ENCODE assay signal across 8 cellular contexts in the genomic region with DNA sequence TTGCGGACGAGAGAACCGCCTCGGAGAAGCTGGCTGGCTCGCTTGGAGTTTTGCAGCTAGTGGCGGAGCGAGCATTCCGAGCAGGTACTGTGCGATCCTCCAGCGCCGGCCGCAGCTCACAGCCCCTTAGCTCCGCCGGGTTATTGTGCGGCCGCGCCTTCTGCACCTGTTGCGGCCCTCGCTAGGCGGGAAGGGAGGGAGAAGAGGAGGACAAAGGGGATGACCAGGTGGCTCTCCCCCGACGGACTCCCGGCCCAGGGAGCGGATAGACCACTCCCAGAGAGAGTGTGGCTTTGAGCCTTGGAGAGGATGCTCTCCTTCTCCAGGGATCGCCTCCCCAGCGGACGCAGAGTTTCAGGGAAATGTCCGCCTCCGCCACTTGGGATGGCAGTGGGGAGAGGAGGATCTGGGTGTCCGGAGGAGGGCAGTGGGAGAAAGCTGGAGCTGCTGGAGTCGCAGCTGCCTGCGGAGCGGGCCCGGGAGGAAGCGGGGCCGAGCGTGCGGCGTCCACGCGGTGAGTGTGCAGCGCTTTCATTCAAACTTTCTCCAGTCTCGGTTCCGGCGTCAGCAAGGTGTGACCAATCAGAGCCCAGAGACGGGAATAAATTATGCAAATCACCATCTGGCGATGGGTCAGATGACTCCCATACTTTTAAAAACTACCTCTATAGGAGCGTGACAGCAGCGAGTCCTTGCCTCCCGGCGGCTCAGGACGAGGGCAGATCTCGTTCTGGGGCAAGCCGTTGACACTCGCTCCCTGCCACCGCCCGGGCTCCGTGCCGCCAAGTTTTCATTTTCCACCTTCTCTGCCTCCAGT. TPM values are rescaled to one million over a fixed set of nuclear protein-coding genes. Genes with fewer than 3 reads are reported as not detected.
DNase-seq lines count a peak whose midpoint lies in the region; ATAC-seq and TF ChIP-seq lines count a peak whose summit lies in the region.

TSS of gene LIPG (plus strand) at position 681 of the 817 bp plus-strand sequence. CDS start 252 bp downstream, outside the sequence.

- no peak for TF ChIP-seq POLR2A in testis (IDR thresholded peaks at IDR 0.05)

- H3K27ac ChIP-seq in esophagus (ENCODE audit: low read depth in 2 of 2, low read length in 1 of 2) (no peak within 1 kb of the TSS), testis (no peak within 1 kb of the TSS)

- H3K27me3 ChIP-seq in esophagus (ENCODE audit: control insufficient read depth in 1 of 2, insufficient read depth in 2 of 2, low read length in 2 of 2) (peaks cover 0 to 4% of the 10 kb centered on the region in 2 donors), testis (no peaks in the 10 kb centered on the region)

- peak within 1 kb of the TSS; percentile 13 to 17 for H3K4me3 ChIP-seq in esophagus (ENCODE audit: low read depth in 1 of 2, low read length in 2 of 2)
- H3K4me3 ChIP-seq in testis = peak within 1 kb of the TSS; percentile 27 to 37

- intact Hi-C loops in activated CD4-positive, alpha-beta memory T cell treated with anti-CD3 and anti-CD28 coated beads for 36 hours (cut with micrococcal nuclease) = loop anchor here (2.0 to 5.0 kb wide), 2 partner anchors 75 to 161 kb away; partner anchors contain the start of gene C18orf32
- intact Hi-C loops in testis (cut with DNase I; ENCODE audit: low total_unique reads) = no loop called here

- H3K36me3 Mint-ChIP-seq in activated CD4-positive, alpha-beta memory T cell treated with anti-CD3 and anti-CD28 coated beads for 36 hours = no peaks in the 10 kb centered on the region
- H3K36me3 Mint-ChIP-seq in naive B cell = peaks cover 5 to 6% of the 10 kb centered on the region in 2 donors

- DNase-seq in GM10266 (ENCODE audit: extremely low spot score) (peak; percentile 58), NCI-H2196 (lab: John Stamatoyannopoulos, UW; ENCODE audit: unreplicated experiment) (peak; percentile 88), naive B cell (peak; percentile 23), testis (peak; percentile 85), H4 (ENCODE audit: low spot score) (no peak)
- peak; percentile 77 for DNase-seq in activated CD4-positive, alpha-beta memory T cell treated with anti-CD3 and anti-CD28 coated beads for 36 hours

- peak within 1 kb of the TSS; percentile 54 for H3K4me3 Mint-ChIP-seq in activated CD4-positive, alpha-beta memory T cell treated with anti-CD3 and anti-CD28 coated beads for 36 hours
- H3K4me3 Mint-ChIP-seq in naive B cell = peak within 1 kb of the TSS; percentile 61 to 90 (median 82)

- H3K9me3 Mint-ChIP-seq in activated CD4-positive, alpha-beta memory T cell treated with anti-CD3 and anti-CD28 coated beads for 36 hours = no peaks in the 10 kb centered on the region
- H3K9me3 Mint-ChIP-seq in naive B cell = no peaks in the 10 kb centered on the region

- peaks cover 31% of the 10 kb centered on the region for H3K4me1 Mint-ChIP-seq in activated CD4-positive, alpha-beta memory T cell treated with anti-CD3 and anti-CD28 coated beads for 36 hours (ENCODE audit: low read depth)
- H3K4me1 Mint-ChIP-seq in naive B cell = peaks cover 18 to 34% (median 24%) of the 10 kb centered on the region in 3 donors

- TF ChIP-seq CTCF in GM10266 (IDR thresholded peaks at IDR 0.05; ENCODE audit: control insufficient read depth, insufficient read depth, low read depth, missing control alignments) = no peak
- TF ChIP-seq CTCF in testis (IDR thresholded peaks at IDR 0.05) = peak in 1 of 3 experiments; percentile 6

- POLR2A ChIA-PET in activated CD4-positive, alpha-beta memory T cell treated with anti-CD3 and anti-CD28 coated beads for 36 hours (lab: Charles Lee) = no interaction called here

- H3K9me3 ChIP-seq in esophagus (ENCODE audit: control insufficient read depth in 2 of 2, insufficient read depth in 1 of 2, low read depth in 1 of 2, low read length in 1 of 2) (no peaks in the 10 kb centered on the region), testis (no peaks in the 10 kb centered on the region)

- ATAC-seq in HG02840 (IDR thresholded peaks at IDR 0.05; ENCODE audit: low FRiP score, unreplicated experiment) (peak; percentile 82), naive B cell (ENCODE audit: low read depth in 2 of 2) (peak; percentile 69 to 80)

- CTCF ChIA-PET in activated CD4-positive, alpha-beta memory T cell treated with anti-CD3 and anti-CD28 coated beads for 36 hours (lab: Charles Lee) = interaction anchor here (2.2 to 5.3 kb wide), 2 partner anchors 297 to 796 kb away, joined by 5 to 67 read pairs; no protein-coding TSS in a partner anchor

- H3K36me3 ChIP-seq in esophagus (ENCODE audit: control insufficient read depth in 2 of 2, insufficient read depth in 2 of 2, low read length in 1 of 2) (no peaks in the 10 kb centered on the region), testis (ENCODE audit: low read depth, missing control alignments) (no peaks in the 10 kb centered on the region)

- H3K27ac Mint-ChIP-seq in activated CD4-positive, alpha-beta memory T cell treated with anti-CD3 and anti-CD28 coated beads for 36 hours = no peak within 1 kb of the TSS
- H3K27ac Mint-ChIP-seq in naive B cell = peak within 1 kb of the TSS in 3 of 6 donors; percentile 26 to 72 (median 71)

- H3K4me1 ChIP-seq in esophagus (ENCODE audit: control insufficient read depth in 2 of 2, insufficient read depth in 2 of 2, low read length in 1 of 2) (peaks cover 3 to 22% of the 10 kb centered on the region in 2 donors), testis (peaks cover 18% of the 10 kb centered on the region)

- peaks cover 62% of the 10 kb centered on the region for H3K27me3 Mint-ChIP-seq in activated CD4-positive, alpha-beta memory T cell treated with anti-CD3 and anti-CD28 coated beads for 36 hours
- H3K27me3 Mint-ChIP-seq in naive B cell = peaks cover 75 to 87% (median 87%) of the 10 kb centered on the region in 3 donors

- 1% methylated on average over 59 of the region's 59 CpGs for WGBS in esophagus, 2 donors
- WGBS in testis, 2 donors = 1% methylated on average over 29 to 54 of the region's 59 CpGs

RNA-seq across cellular contexts. Expression of gene LIPG, which starts in this region (rescaled TPM):
- total RNA-seq in activated CD4-positive, alpha-beta memory T cell treated with anti-CD3 and anti-CD28 coated beads for 36 hours = under 1 TPM; 0.17 to 0.50 TPM
- polyA plus RNA-seq in esophagus (1 to 10 TPM in 1 of 2 donors, under 1 TPM in 1; 0.47 to 1.4 TPM), naive B cell (ENCODE audit: low read depth in 6 of 6) (not detected), testis (ENCODE audit: insufficient read depth, low read depth, low replicate concordance) (35.2 TPM)
- total RNA-seq in testis = 10 to 100 TPM; 25.4 to 48.0 TPM
- 0.17 and 0.49 TPM in 2 replicates for total RNA-seq in H4 (2014; rRNA removed; shearing (Covaris generic))

Comparison
In these comparisons a context has a peak if more than half of its experiments do, and no peak if none do; other contexts are left out.
1. RNA of gene LIPG (total RNA-seq): 25.4 to 48.0 TPM in testis; 0.17 to 0.50 TPM in activated CD4-positive, alpha-beta memory T cell treated with anti-CD3 and anti-CD28 coated beads for 36 hours and 0.17 to 0.49 TPM in H4; every median in the first group is over 10 times any median in the second.
2. RNA of gene LIPG (polyA plus RNA-seq): 35.2 TPM in testis (single experiment); 0.47 to 1.4 TPM in esophagus and not detected in naive B cell; every median in the first group is over 10 times any median in the second.
3. Peak in DNase-seq in activated CD4-positive, alpha-beta memory T cell treated with anti-CD3 and anti-CD28 coated beads for 36 hours; RNA of the gene not detected or under 1 TPM.
4. Peak in DNase-seq and ATAC-seq in naive B cell; RNA of the gene not detected or under 1 TPM.